In genomic region chr17:39754161-39754957, GRCh38 we compare ENCODE assay signal across 8 cellular contexts. TPM values are rescaled to one million over a fixed set of nuclear protein-coding genes. Genes with fewer than 3 reads are reported as not detected.
DNase-seq lines count a peak whose midpoint lies in the region; ATAC-seq and TF ChIP-seq lines count a peak whose summit lies in the region.

No MANE protein-coding gene starts in this region.

- peak overlapping the region; percentile 58 to 91 (median 80) for H3K4me3 Mint-ChIP-seq in CD4-positive, CD25-positive, alpha-beta regulatory T cell

- peak overlapping the region; percentile 56 to 96 (median 83) for H3K27ac Mint-ChIP-seq in CD4-positive, CD25-positive, alpha-beta regulatory T cell

- TF ChIP-seq CTCF in dorsolateral prefrontal cortex (IDR thresholded peaks at IDR 0.05 in 54 of 56, conservative IDR thresholded peaks at IDR 0.05 in 2 of 56; ENCODE audit: low read depth in 1 of 56, partially characterized antibody in 56 of 56) (peak; percentile 68 to 100 (median 95)), lower lobe of right lung (IDR thresholded peaks at IDR 0.05) (peak; percentile 92)

- H3K27ac ChIP-seq in CD4-positive, CD25-positive, alpha-beta regulatory T cell (ENCODE audit: insufficient read depth, low read length, poor library complexity, severe bottlenecking): peak overlapping the region; percentile 97
- H3K27ac ChIP-seq in dorsolateral prefrontal cortex (peak overlapping the region in 58 of 59 donors; percentile 16 to 97 (median 90)), lower lobe of right lung (peak overlapping the region; percentile 97)

- DNase-seq in CD4-positive, CD25-positive, alpha-beta regulatory T cell: peak; percentile 94 to 99 (median 99)
- DNase-seq in NCI-H748 treated with DMSO at 0.1 percent for 48 hours (lab: John Stamatoyannopoulos, UW) (peak; percentile 60), dorsolateral prefrontal cortex (peak; percentile 67 to 93 (median 81)), lower lobe of right lung (peak; percentile 98)
- DNase-seq in activated CD4-positive, alpha-beta T cell treated with anti-CD3 and anti-CD28 coated beads, Interleukin-2, amount 50 U/mL, for 48 hours: peak; percentile 93 to 95
- peak; percentile 89 to 96 (median 95) for DNase-seq in stimulated activated CD4-positive, alpha-beta T cell treated with anti-CD3 and anti-CD28 coated beads, TNF-alpha, amount 100 ng/mL, for 1 hour (ENCODE audit: low read depth in 3 of 3, low spot score in 1 of 3)

- H3K4me1 Mint-ChIP-seq in CD4-positive, CD25-positive, alpha-beta regulatory T cell: peaks cover 5 to 58% (median 40%) of the 10 kb centered on the region in 4 donors

- H3K9me3 ChIP-seq in CD4-positive, CD25-positive, alpha-beta regulatory T cell (ENCODE audit: control insufficient read depth in 2 of 2, low read length in 2 of 2): no peaks in the 10 kb centered on the region
- H3K9me3 ChIP-seq in lower lobe of right lung: no peaks in the 10 kb centered on the region

- H3K4me1 ChIP-seq in CD4-positive, CD25-positive, alpha-beta regulatory T cell (ENCODE audit: control insufficient read depth, insufficient read depth, low read length, poor library complexity, severe bottlenecking): peaks cover 51% of the 10 kb centered on the region
- peaks cover 25% of the 10 kb centered on the region for H3K4me1 ChIP-seq in lower lobe of right lung

- peaks cover 3% of the 10 kb centered on the region for H3K36me3 Mint-ChIP-seq in CD4-positive, CD25-positive, alpha-beta regulatory T cell

- H3K36me3 ChIP-seq in CD4-positive, CD25-positive, alpha-beta regulatory T cell (ENCODE audit: control insufficient read depth, insufficient read depth, low read length): no peaks in the 10 kb centered on the region
- H3K36me3 ChIP-seq in lower lobe of right lung: no peaks in the 10 kb centered on the region

- no peaks in the 10 kb centered on the region for H3K27me3 ChIP-seq in CD4-positive, CD25-positive, alpha-beta regulatory T cell (ENCODE audit: control insufficient read depth, insufficient read depth, low read length)
- H3K27me3 ChIP-seq in dorsolateral prefrontal cortex: peaks cover 0 to 11% (median 0%) of the 10 kb centered on the region in 45 donors
- H3K27me3 ChIP-seq in lower lobe of right lung (ENCODE audit: low read depth): no peaks in the 10 kb centered on the region

- H3K27me3 Mint-ChIP-seq in CD4-positive, CD25-positive, alpha-beta regulatory T cell: no peaks in the 10 kb centered on the region

- intact Hi-C loops in dorsolateral prefrontal cortex (cut with DNase I) (loop anchor here (2.0 to 10.0 kb wide), 7 partner anchors 82 to 227 kb away; partner anchors contain the start of genes GSDMA (in 1 of the 2) and STARD3 (in 1 of the 2)), lower lobe of right lung (cut with DNase I) (no loop called here)

- no peaks in the 10 kb centered on the region for H3K9me3 Mint-ChIP-seq in CD4-positive, CD25-positive, alpha-beta regulatory T cell

- peak overlapping the region; percentile 37 for H3K4me3 ChIP-seq in CD4-positive, CD25-positive, alpha-beta regulatory T cell (ENCODE audit: low read depth, low read length)
- H3K4me3 ChIP-seq in dorsolateral prefrontal cortex (peak overlapping the region; percentile 53 to 88 (median 78)), lower lobe of right lung (peak overlapping the region; percentile 61)

- ATAC-seq in CD4-positive, CD25-positive, alpha-beta regulatory T cell (ENCODE audit: low read depth in 2 of 2): peak; percentile 84 to 87
- peak; percentile 62 for ATAC-seq in GM19351 (IDR thresholded peaks at IDR 0.05; ENCODE audit: unreplicated experiment)
- peak; percentile 47 for ATAC-seq in HG03469 (IDR thresholded peaks at IDR 0.05; ENCODE audit: unreplicated experiment)
- peak; percentile 95 to 97 for ATAC-seq in lower lobe of right lung

RNA-seq across cellular contexts. Expression of gene GRB7, which starts 16.6 kb away (rescaled TPM):
- total RNA-seq in CD4-positive, CD25-positive, alpha-beta regulatory T cell: not detected
- not detected for polyA plus RNA-seq in CD4-positive, CD25-positive, alpha-beta regulatory T cell
- total RNA-seq in dorsolateral prefrontal cortex: 1 to 10 TPM in 99 of 120 experiments, under 1 TPM in 20, not detected in 1; 0.31 to 8.2 (median 1.8) TPM
- 34.5 TPM for total RNA-seq in lower lobe of right lung

RNA-seq across cellular contexts. Expression of gene MIEN1, which starts 24.0 kb away (rescaled TPM):
- 44.1 TPM for total RNA-seq in CD4-positive, CD25-positive, alpha-beta regulatory T cell
- polyA plus RNA-seq in CD4-positive, CD25-positive, alpha-beta regulatory T cell: 100 to 1,000 TPM in 3 of 4 donors, 10 to 100 TPM in 1; 93.5 to 158 (median 127) TPM
- 10 to 100 TPM; 37.4 to 67.6 (median 52.1) TPM for total RNA-seq in dorsolateral prefrontal cortex
- total RNA-seq in lower lobe of right lung: 46.4 TPM

RNA-seq across cellular contexts. Expression of gene ERBB2, which starts 54.5 kb away (rescaled TPM):
- 5.5 TPM for total RNA-seq in CD4-positive, CD25-positive, alpha-beta regulatory T cell
- polyA plus RNA-seq in CD4-positive, CD25-positive, alpha-beta regulatory T cell: under 1 TPM; 0.36 to 0.80 (median 0.57) TPM
- total RNA-seq in dorsolateral prefrontal cortex (10 to 100 TPM in 110 of 120 experiments, 1 to 10 TPM in 10; 7.9 to 41.1 (median 16.5) TPM), lower lobe of right lung (96.1 TPM)

Comparison
In these comparisons a context has a peak if more than half of its experiments do, and no peak if none do; other contexts are left out.
1. Peak in every context shown above with its lines: DNase-seq, ATAC-seq, H3K4me3 ChIP-seq and H3K27ac ChIP-seq.